Comparison of ENCODE assay signal across 8 cellular contexts in genomic region chr2:216023055-216023648, GRCh38. TPM values are rescaled to one million over a fixed set of nuclear protein-coding genes. Genes with fewer than 3 reads are reported as not detected.
A peak's percentile ranks its signal among the peaks of the same experiment; 100 is the strongest.
DNase-seq lines count a peak whose midpoint lies in the region; ATAC-seq and TF ChIP-seq lines count a peak whose summit lies in the region.

No MANE protein-coding gene starts in this region.

- POLR2A ChIA-PET in CD8-positive, alpha-beta T cell (lab: Charles Lee) = interaction anchor here (1.1 kb wide), 1 partner anchor 10 kb away, joined by 3 read pairs; no protein-coding TSS in a partner anchor
- POLR2A ChIA-PET in activated CD8-positive, alpha-beta T cell treated with anti-CD3 and anti-CD28 coated beads for 36 hours (lab: Charles Lee) = interaction anchor here (0.6 to 1.3 kb wide), 3 partner anchors 9 to 69 kb away, joined by 3 to 4 read pairs (median 3); partner anchors contain the start of gene MREG

- no peaks in the 10 kb centered on the region for H3K36me3 ChIP-seq in CD8-positive, alpha-beta T cell (ENCODE audit: insufficient read depth, low read length)
- H3K36me3 ChIP-seq in prostate gland (no peaks in the 10 kb centered on the region), gastroesophageal sphincter (no peaks in the 10 kb centered on the region)

- WGBS in prostate gland = 31% methylated on average over 3 of the region's 3 CpGs
- WGBS in gastroesophageal sphincter (ENCODE audit: low coverage in 1 of 2), 2 donors = 21 to 36% methylated on average over 3 of the region's 3 CpGs

- H3K27me3 Mint-ChIP-seq in CD8-positive, alpha-beta T cell (ENCODE audit: low read depth) = no peaks in the 10 kb centered on the region
- H3K27me3 Mint-ChIP-seq in activated CD8-positive, alpha-beta T cell treated with anti-CD3 and anti-CD28 coated beads for 36 hours = no peaks in the 10 kb centered on the region

- no peak overlapping the region for H3K27ac ChIP-seq in CD8-positive, alpha-beta T cell (ENCODE audit: low read depth, low read length)
- no peak overlapping the region for H3K27ac ChIP-seq in prostate gland
- no peak overlapping the region for H3K27ac ChIP-seq in gastroesophageal sphincter

- peak; percentile 65 for TF ChIP-seq CTCF in CD8-positive, alpha-beta T cell (IDR thresholded peaks at IDR 0.05)
- peak; percentile 70 for TF ChIP-seq CTCF in activated CD8-positive, alpha-beta T cell treated with anti-CD3 and anti-CD28 coated beads for 36 hours (IDR thresholded peaks at IDR 0.05)
- TF ChIP-seq CTCF in prostate gland (IDR thresholded peaks at IDR 0.05) (peak in 3 of 4 experiments; percentile 32 to 62 (median 46)), gastroesophageal sphincter (IDR thresholded peaks at IDR 0.05) (peak in 2 of 4 experiments; percentile 34 to 46)

- CTCF ChIA-PET in CD8-positive, alpha-beta T cell (lab: Charles Lee) = interaction anchor here (0.6 to 8.6 kb wide), 22 partner anchors 9 to 640 kb away, joined by 3 to 77 read pairs (median 4); no protein-coding TSS in a partner anchor
- CTCF ChIA-PET in activated CD8-positive, alpha-beta T cell treated with anti-CD3 and anti-CD28 coated beads for 36 hours (lab: Charles Lee) = interaction anchor here (0.7 to 7.0 kb wide), 20 partner anchors 9 to 135 kb away, joined by 3 to 89 read pairs (median 5); partner anchors contain the start of gene MREG

- H3K27me3 ChIP-seq in CD8-positive, alpha-beta T cell (ENCODE audit: insufficient read depth, low read length) = no peaks in the 10 kb centered on the region
- H3K27me3 ChIP-seq in prostate gland (replicated peaks; ENCODE audit: insufficient read depth) (no peaks in the 10 kb centered on the region), gastroesophageal sphincter (no peaks in the 10 kb centered on the region)

- intact Hi-C loops in CD8-positive, alpha-beta T cell (cut with DNase I, micrococcal nuclease) = loop anchor here (1.0 kb wide), 2 partner anchors 10 to 73 kb away; partner anchors contain the start of gene MREG (in 1 of the 2)
- intact Hi-C loops in activated CD8-positive, alpha-beta T cell treated with anti-CD3 and anti-CD28 coated beads for 36 hours (cut with micrococcal nuclease) = loop anchor here (1.0 kb wide), 1 partner anchor 73 kb away; no protein-coding TSS in a partner anchor
- intact Hi-C loops in prostate gland (cut with DNase I) = no loop called here

- peaks cover 11% of the 10 kb centered on the region for H3K4me1 Mint-ChIP-seq in CD8-positive, alpha-beta T cell (ENCODE audit: low read depth)
- H3K4me1 Mint-ChIP-seq in activated CD8-positive, alpha-beta T cell treated with anti-CD3 and anti-CD28 coated beads for 36 hours (ENCODE audit: low read depth) = peaks cover 8% of the 10 kb centered on the region

- no peak for TF ChIP-seq POLR2A in prostate gland (IDR thresholded peaks at IDR 0.05)
- no peak for TF ChIP-seq POLR2A in gastroesophageal sphincter (IDR thresholded peaks at IDR 0.05)

- H3K9me3 Mint-ChIP-seq in CD8-positive, alpha-beta T cell = peaks cover 3% of the 10 kb centered on the region
- H3K9me3 Mint-ChIP-seq in activated CD8-positive, alpha-beta T cell treated with anti-CD3 and anti-CD28 coated beads for 36 hours = peaks cover 3% of the 10 kb centered on the region

- no peak for TF ChIP-seq EP300 in gastroesophageal sphincter (IDR thresholded peaks at IDR 0.05)

- peak; percentile 83 for ATAC-seq in CD8-positive, alpha-beta T cell
- ATAC-seq in GM18520 (IDR thresholded peaks at IDR 0.05; ENCODE audit: unreplicated experiment) (peak; percentile 72), HG02973 (IDR thresholded peaks at IDR 0.05; ENCODE audit: unreplicated experiment) (peak; percentile 80), gastroesophageal sphincter (no peak)
- ATAC-seq in activated CD8-positive, alpha-beta T cell treated with anti-CD3 and anti-CD28 coated beads for 36 hours = peak; percentile 96

- DNase-seq in CD8-positive, alpha-beta T cell = peak in 5 of 7 experiments; percentile 18 to 55 (median 40)
- DNase-seq in NCI-H2171 treated with DMSO at 0.1 percent for 48 hours (lab: John Stamatoyannopoulos, UW) (peak; percentile 49), fibroblast of gingiva (ENCODE audit: low read depth) (peak; percentile 38), prostate gland (ENCODE audit: low spot score) (peak; percentile 23)
- DNase-seq in activated CD8-positive, alpha-beta T cell treated with anti-CD3 and anti-CD28 coated beads for 36 hours = peak; percentile 70

- H3K9me3 ChIP-seq in CD8-positive, alpha-beta T cell (ENCODE audit: low read length) = no peaks in the 10 kb centered on the region
- no peaks in the 10 kb centered on the region for H3K9me3 ChIP-seq in prostate gland
- H3K9me3 ChIP-seq in gastroesophageal sphincter = no peaks in the 10 kb centered on the region

- H3K4me1 ChIP-seq in CD8-positive, alpha-beta T cell (ENCODE audit: insufficient read depth, low read length) = no peaks in the 10 kb centered on the region
- H3K4me1 ChIP-seq in prostate gland (replicated peaks) (no peaks in the 10 kb centered on the region), gastroesophageal sphincter (no peaks in the 10 kb centered on the region)

- no peak overlapping the region for H3K4me3 Mint-ChIP-seq in CD8-positive, alpha-beta T cell
- H3K4me3 Mint-ChIP-seq in activated CD8-positive, alpha-beta T cell treated with anti-CD3 and anti-CD28 coated beads for 36 hours = no peak overlapping the region

- H3K36me3 Mint-ChIP-seq in CD8-positive, alpha-beta T cell = no peaks in the 10 kb centered on the region
- no peaks in the 10 kb centered on the region for H3K36me3 Mint-ChIP-seq in activated CD8-positive, alpha-beta T cell treated with anti-CD3 and anti-CD28 coated beads for 36 hours (ENCODE audit: low read depth)

- no peak overlapping the region for H3K27ac Mint-ChIP-seq in CD8-positive, alpha-beta T cell
- no peak overlapping the region for H3K27ac Mint-ChIP-seq in activated CD8-positive, alpha-beta T cell treated with anti-CD3 and anti-CD28 coated beads for 36 hours

- H3K4me3 ChIP-seq in CD8-positive, alpha-beta T cell (ENCODE audit: low read depth, low read length) = no peak overlapping the region
- H3K4me3 ChIP-seq in prostate gland (no peak overlapping the region), gastroesophageal sphincter (no peak overlapping the region)

RNA-seq across cellular contexts. Expression of gene MREG, which starts 9.8 kb away (rescaled TPM):
- 1 to 10 TPM; 3.2 to 3.6 TPM for total RNA-seq in CD8-positive, alpha-beta T cell
- total RNA-seq in activated CD8-positive, alpha-beta T cell treated with anti-CD3 and anti-CD28 coated beads for 36 hours = 10 to 100 TPM in 1 of 2 experiments, 1 to 10 TPM in 1; 8.0 to 10.9 TPM
- total RNA-seq in prostate gland = 1 to 10 TPM; 9.0 to 9.5 TPM
- 1 to 10 TPM in 1 of 4 donors, under 1 TPM in 3; 0.40 to 3.3 (median 0.54) TPM for total RNA-seq in gastroesophageal sphincter

RNA-seq across cellular contexts. Expression of gene PECR, which starts 58.5 kb away (rescaled TPM):
- total RNA-seq in CD8-positive, alpha-beta T cell = 1 to 10 TPM; 5.9 to 6.4 TPM
- 10 to 100 TPM; 21.1 to 22.5 TPM for total RNA-seq in activated CD8-positive, alpha-beta T cell treated with anti-CD3 and anti-CD28 coated beads for 36 hours
- total RNA-seq in prostate gland = 10 to 100 TPM in 1 of 2 donors, 1 to 10 TPM in 1; 6.9 to 16.3 TPM
- 10 to 100 TPM in 1 of 4 donors, 1 to 10 TPM in 3; 4.9 to 15.3 (median 7.7) TPM for total RNA-seq in gastroesophageal sphincter

RNA-seq across cellular contexts. Expression of gene TMEM169, which starts 58.6 kb away (rescaled TPM):
- total RNA-seq in CD8-positive, alpha-beta T cell = not detected
- under 1 TPM; 0.76 to 0.83 TPM for total RNA-seq in activated CD8-positive, alpha-beta T cell treated with anti-CD3 and anti-CD28 coated beads for 36 hours
- total RNA-seq in prostate gland (1 to 10 TPM in 1 of 2 donors, under 1 TPM in 1; 0.80 to 1.1 TPM), gastroesophageal sphincter (1 to 10 TPM in 1 of 4 donors, under 1 TPM in 2, not detected in 1; 0.67 to 3.1 (median 0.78) TPM)
